Comparison of ENCODE assay signal across 8 cellular contexts in genomic region chr3:123066599-123066895, GRCh38. TPM values are rescaled to one million over a fixed set of nuclear protein-coding genes. Genes with fewer than 3 reads are reported as not detected.
DNase-seq lines count a peak whose midpoint lies in the region; TF ChIP-seq lines count a peak whose summit lies in the region.

No MANE protein-coding gene starts in this region.

- H3K27me3 ChIP-seq in BLaER1 treated with 17β-estradiol and CSF1 and Interleukin-3, amounts not matched to agents 10 nM and 100 nM, result peaks cover 39 to 69% (median 53%) of the 10 kb centered on the region in 11 experiments
- H3K27me3 ChIP-seq in endodermal cell (ENCODE audit: control insufficient read depth, insufficient read depth, low read length, poor library complexity, severe bottlenecking), result no peaks in the 10 kb centered on the region
- peaks cover 38% of the 10 kb centered on the region for H3K27me3 ChIP-seq in neural progenitor cell

- peak overlapping the region; percentile 5 for H3K27ac Mint-ChIP-seq in endodermal cell
- H3K27ac Mint-ChIP-seq in neural progenitor cell, result no peak overlapping the region

- H3K4me3 ChIP-seq in BLaER1 treated with 17β-estradiol and CSF1 and Interleukin-3, amounts not matched to agents 10 nM and 100 nM, result peak overlapping the region; percentile 59 to 81 (median 74); a peak in 19 of 20 replicates
- H3K4me3 ChIP-seq in OCI-LY7 (ENCODE audit: low read depth, low read length, poor library complexity, severe bottlenecking) (peak overlapping the region; percentile 80), endodermal cell (ENCODE audit: low read length) (peak overlapping the region; percentile 94), neural progenitor cell (peak overlapping the region; percentile 70)

- H3K9me3 ChIP-seq in BLaER1 treated with 17β-estradiol and CSF1 and Interleukin-3, amounts not matched to agents 10 nM and 100 nM (replicated peaks in 1 of 11), result no peaks in the 10 kb centered on the region
- no peaks in the 10 kb centered on the region for H3K9me3 ChIP-seq in OCI-LY7 (ENCODE audit: low read length)
- H3K9me3 ChIP-seq in endodermal cell (ENCODE audit: control insufficient read depth, low read length), result no peaks in the 10 kb centered on the region
- H3K9me3 ChIP-seq in neural progenitor cell (ENCODE audit: low read depth), result no peaks in the 10 kb centered on the region

- H3K9me2 ChIP-seq in OCI-LY7 (ENCODE audit: insufficient read depth, low read length), result no peaks in the 10 kb centered on the region

- intact Hi-C loops in OCI-LY7 (cut with micrococcal nuclease; ENCODE audit: unreplicated experiment), result no loop called here

- H3K27me3 Mint-ChIP-seq in endodermal cell (ENCODE audit: insufficient read depth), result peaks cover 32% of the 10 kb centered on the region
- no peaks in the 10 kb centered on the region for H3K27me3 Mint-ChIP-seq in neural progenitor cell (ENCODE audit: insufficient read depth, low read depth)

- peaks cover 16 to 40% (median 30%) of the 10 kb centered on the region in 10 experiments; a peak in 19 of 20 replicates for H3K4me1 ChIP-seq in BLaER1 treated with 17β-estradiol and CSF1 and Interleukin-3, amounts not matched to agents 10 nM and 100 nM
- peaks cover 3% of the 10 kb centered on the region for H3K4me1 ChIP-seq in OCI-LY7 (ENCODE audit: insufficient read depth, low read length, poor library complexity, severe bottlenecking)
- peaks cover 12% of the 10 kb centered on the region for H3K4me1 ChIP-seq in endodermal cell (ENCODE audit: control insufficient read depth, insufficient read depth, low read length)
- peaks cover 16% of the 10 kb centered on the region for H3K4me1 ChIP-seq in neural progenitor cell

- CTCF ChIA-PET in OCI-LY7 (lab: Charles Lee; ENCODE audit: unreplicated experiment), result no interaction called here

- H3K4me2 ChIP-seq in BLaER1 treated with 17β-estradiol and CSF1 and Interleukin-3, amounts not matched to agents 10 nM and 100 nM, result peak overlapping the region; percentile 77 to 97 (median 91)
- peak overlapping the region; percentile 62 for H3K4me2 ChIP-seq in OCI-LY7 (ENCODE audit: low read length)
- peak overlapping the region; percentile 95 for H3K4me2 ChIP-seq in neural progenitor cell

- H2AFZ ChIP-seq in OCI-LY7 (ENCODE audit: low read length), result peak overlapping the region; percentile 69; the same call in 1 of the 2 replicates
- H2AFZ ChIP-seq in neural progenitor cell (replicated peaks), result no peak overlapping the region

- TF ChIP-seq CTCF in OCI-LY7 (conservative IDR thresholded peaks at IDR 0.05; ENCODE audit: low read length), result no peak
- TF ChIP-seq CTCF in endodermal cell (conservative IDR thresholded peaks at IDR 0.05), result no peak
- TF ChIP-seq CTCF in neural progenitor cell (IDR thresholded peaks at IDR 0.05), result no peak

- BruUV-seq in OCI-LY7 (replicated peaks; lab: Mats Ljungman, UMichigan), result no TSS peak

- H3K4me1 Mint-ChIP-seq in endodermal cell (peaks cover 27% of the 10 kb centered on the region), neural progenitor cell (peaks cover 33% of the 10 kb centered on the region)

- H3K79me2 ChIP-seq in OCI-LY7 (ENCODE audit: insufficient read depth, low read depth, low read length) (peaks cover 11% of the 10 kb centered on the region; the same call in 1 of the 2 replicates), neural progenitor cell (ENCODE audit: low read depth) (peaks cover 13% of the 10 kb centered on the region)

- no peaks in the 10 kb centered on the region for H3K9me3 Mint-ChIP-seq in endodermal cell
- no peaks in the 10 kb centered on the region for H3K9me3 Mint-ChIP-seq in neural progenitor cell

- 45 to 53% methylated on average over 4 to 6 of the region's 6 CpGs for WGBS in endodermal cell (ENCODE audit: insufficient coverage in 1 of 2, insufficient read length in 1 of 2), 2 experiments

- peaks cover 4% of the 10 kb centered on the region for H3F3A ChIP-seq in neural progenitor cell (ENCODE audit: low read depth)

- H3K27ac ChIP-seq in BLaER1 treated with 17β-estradiol and CSF1 and Interleukin-3, amounts not matched to agents 10 nM and 100 nM, result no peak overlapping the region
- H3K27ac ChIP-seq in OCI-LY7 (ENCODE audit: low read depth, low read length, poor library complexity, severe bottlenecking) (no peak overlapping the region), endodermal cell (ENCODE audit: low read depth, low read length) (no peak overlapping the region), neural progenitor cell (no peak overlapping the region)

- peak overlapping the region in 4 of 11 experiments; percentile 75 to 83 (median 78); a peak in 7 of 22 replicates for H3K9ac ChIP-seq in BLaER1 treated with 17β-estradiol and CSF1 and Interleukin-3, amounts not matched to agents 10 nM and 100 nM
- H3K9ac ChIP-seq in endodermal cell (ENCODE audit: extremely low read depth, low read length, poor library complexity, severe bottlenecking) (no peak overlapping the region), neural progenitor cell (no peak overlapping the region)

- DNase-seq in OCI-LY7 (ENCODE audit: low spot score) (no peak), endodermal cell (no peak), neural progenitor cell (ENCODE audit: low spot score) (no peak), DMS 273 (lab: John Stamatoyannopoulos, UW; ENCODE audit: unreplicated experiment) (no peak), activated gamma-delta T cell (lab: John Stamatoyannopoulos, UW) (no peak), NCI-H1092 (lab: John Stamatoyannopoulos, UW) (no peak), DMS53 (lab: John Stamatoyannopoulos, UW) (no peak)

- POLR2A ChIA-PET in OCI-LY7 (lab: Charles Lee), result interaction anchor here (0.7 kb wide), 1 partner anchor 354 kb away, joined by 3 read pairs; no protein-coding TSS in a partner anchor

- H4K20me1 ChIP-seq in BLaER1 treated with 17β-estradiol and CSF1 and Interleukin-3, amounts not matched to agents 10 nM and 100 nM, result peaks cover 0 to 35% (median 20%) of the 10 kb centered on the region in 11 experiments; a peak in 16 of 22 replicates
- H4K20me1 ChIP-seq in OCI-LY7 (ENCODE audit: insufficient read depth, low read length) (peaks cover 4% of the 10 kb centered on the region; the same call in 1 of the 2 replicates), neural progenitor cell (ENCODE audit: low read depth) (peaks cover 16% of the 10 kb centered on the region)

- H3K4me3 Mint-ChIP-seq in endodermal cell (peak overlapping the region; percentile 81), neural progenitor cell (peak overlapping the region; percentile 90)

- no peaks in the 10 kb centered on the region for H3K36me3 ChIP-seq in BLaER1 treated with 17β-estradiol and CSF1 and Interleukin-3, amounts not matched to agents 10 nM and 100 nM
- H3K36me3 ChIP-seq in OCI-LY7 (ENCODE audit: insufficient read depth, low read length) (no peaks in the 10 kb centered on the region), endodermal cell (ENCODE audit: control insufficient read depth, insufficient read depth, low read length) (no peaks in the 10 kb centered on the region), neural progenitor cell (no peaks in the 10 kb centered on the region)

- no peaks in the 10 kb centered on the region for H3K36me3 Mint-ChIP-seq in endodermal cell (ENCODE audit: low read depth)
- no peaks in the 10 kb centered on the region for H3K36me3 Mint-ChIP-seq in neural progenitor cell

RNA-seq across cellular contexts. Expression of gene PDIA5, which starts 0.3 kb away (rescaled TPM):
- total RNA-seq in OCI-LY7 (2014; rRNA removed; shearing (Covaris generic)), result 4.8 and 8.1 TPM in 2 replicates
- total RNA-seq in OCI-LY7 (2022) (8.1 and 11.7 TPM in 2 replicates), endodermal cell (10 to 100 TPM; 57.5 to 68.3 TPM), neural progenitor cell (ENCODE audit: low replicate concordance) (5.4 and 15.8 TPM in 2 replicates)
- polyA plus RNA-seq in endodermal cell (2013, experiment 1 of 2), result 28.6 TPM
- polyA plus RNA-seq in endodermal cell (2013, experiment 2 of 2), result 31.1 TPM

RNA-seq across cellular contexts. Expression of gene SEMA5B, which starts 39.0 kb away (rescaled TPM):
- 0.13 and 0.41 TPM in 2 replicates for total RNA-seq in OCI-LY7 (2014; rRNA removed; shearing (Covaris generic))
- total RNA-seq in OCI-LY7 (2022) (1.2 and 2.3 TPM in 2 replicates), endodermal cell (10 to 100 TPM; 37.3 to 45.8 TPM), neural progenitor cell (ENCODE audit: low replicate concordance) (10.1 and 25.6 TPM in 2 replicates)
- polyA plus RNA-seq in endodermal cell (2013, experiment 1 of 2), result 76.1 TPM
- polyA plus RNA-seq in endodermal cell (2013, experiment 2 of 2), result 68.4 TPM
